Comparison of ENCODE assay signal across 10 cellular contexts in the genomic region with DNA sequence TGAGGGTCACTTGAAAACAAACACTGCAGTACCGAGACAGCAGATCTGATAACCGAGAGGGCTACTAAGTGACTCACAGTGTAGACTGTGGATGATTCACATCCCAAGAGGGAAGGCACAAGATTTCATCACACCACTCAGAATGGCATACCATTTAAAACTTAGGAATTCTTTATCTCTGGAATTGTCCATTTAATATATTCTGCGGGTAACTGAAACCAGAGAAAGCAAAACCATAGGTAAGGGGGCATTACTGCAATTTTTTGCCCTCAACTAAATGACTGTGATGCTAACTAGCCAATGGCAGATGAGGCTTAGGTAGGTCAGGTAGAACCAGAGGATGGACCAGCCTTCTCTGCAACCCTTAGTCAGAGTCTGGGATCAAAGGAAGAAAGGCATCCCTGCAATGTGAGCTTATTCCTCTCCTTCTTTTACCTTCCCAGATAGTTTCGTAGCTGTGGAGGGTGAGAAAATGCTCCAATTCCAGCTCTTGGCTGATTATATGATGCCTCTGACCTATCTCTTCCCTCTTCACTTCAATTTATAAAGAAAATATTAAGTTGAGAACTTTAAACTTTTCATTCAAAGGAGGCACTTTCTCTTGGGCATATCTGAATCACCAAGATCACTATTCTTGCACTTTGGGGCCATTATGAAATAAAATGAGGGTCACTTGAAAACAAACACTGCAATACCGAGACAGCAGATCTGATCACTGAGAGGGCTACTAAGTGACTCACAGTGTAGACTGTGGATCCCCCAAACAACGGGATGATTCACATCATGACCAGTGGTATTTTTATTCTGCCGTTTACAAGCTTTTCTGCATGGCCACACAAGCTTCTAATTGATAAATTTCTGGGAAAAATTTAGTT. TPM values are rescaled to one million over a fixed set of nuclear protein-coding genes. Genes with fewer than 3 reads are reported as not detected.
DNase-seq lines count a peak whose midpoint lies in the region; ATAC-seq and TF ChIP-seq lines count a peak whose summit lies in the region.
"Had no signal": no experiment of that assay in that cellular context is flagged by ENCODE, and none has a peak within 500 bp of the region (broad histone marks: within the 10 kb centered on the region; RNA-seq: fewer than 3 reads in every experiment).

No MANE protein-coding gene starts in this region.

- no peaks in the 10 kb centered on the region for H3K9me3 Mint-ChIP-seq in activated CD8-positive, alpha-beta memory T cell treated with anti-CD3 and anti-CD28 coated beads, Interleukin-2, amount 10 ng/mL, durations not matched to agents 7 days and 5 days (ENCODE audit: low read depth)
- H3K9me3 Mint-ChIP-seq: activated naive CD4-positive, alpha-beta T cell treated with anti-CD3 and anti-CD28 coated beads, Interleukin-2, amount 10 ng/mL, durations not matched to agents 7 days and 5 days had no signal

- DNase-seq in GM03348 (ENCODE audit: low spot score) (peak; percentile 64), RWPE2 (ENCODE audit: low spot score) (no peak), fibroblast of gingiva (ENCODE audit: low read depth) (peak; percentile 71), omental fat pad (ENCODE audit: low spot score) (no peak), NCI-H2227 (lab: John Stamatoyannopoulos, UW; ENCODE audit: unreplicated experiment) (no peak)
- DNase-seq in activated CD8-positive, alpha-beta memory T cell treated with anti-CD3 and anti-CD28 coated beads, Interleukin-2, amount 10 ng/mL, durations not matched to agents 7 days and 5 days, result no peak
- DNase-seq: activated naive CD4-positive, alpha-beta T cell treated with anti-CD3 and anti-CD28 coated beads, Interleukin-2, amount 10 ng/mL, durations not matched to agents 7 days and 5 days; heart right ventricle had no signal

- CTCF ChIA-PET in activated CD8-positive, alpha-beta memory T cell treated with anti-CD3 and anti-CD28 coated beads, Interleukin-2, amount 10 ng/mL, durations not matched to agents 7 days and 5 days (lab: Charles Lee), result interaction anchor here (1.1 to 1.7 kb wide), 2 partner anchors 9 to 12 kb away, joined by 4 read pairs; no protein-coding TSS in a partner anchor

- no peaks in the 10 kb centered on the region for H3K27me3 ChIP-seq in RWPE2 (ENCODE audit: insufficient read depth, poor library complexity, severe bottlenecking)
- H3K27me3 ChIP-seq: heart right ventricle had no signal

- H3K27ac ChIP-seq in RWPE2 (ENCODE audit: poor library complexity, severe bottlenecking), result peak overlapping the region; percentile 80

- H3K4me3 Mint-ChIP-seq in activated CD8-positive, alpha-beta memory T cell treated with anti-CD3 and anti-CD28 coated beads, Interleukin-2, amount 10 ng/mL, durations not matched to agents 7 days and 5 days, result no peak overlapping the region
- H3K4me3 Mint-ChIP-seq: activated naive CD4-positive, alpha-beta T cell treated with anti-CD3 and anti-CD28 coated beads, Interleukin-2, amount 10 ng/mL, durations not matched to agents 7 days and 5 days had no signal

- TF ChIP-seq CTCF in RWPE2 (IDR thresholded peaks at IDR 0.05; ENCODE audit: poor library complexity, severe bottlenecking) (no peak), omental fat pad (IDR thresholded peaks at IDR 0.05) (no peak)

- H3K9me3 ChIP-seq in RWPE2 (ENCODE audit: severe bottlenecking), result no peaks in the 10 kb centered on the region
- H3K9me3 ChIP-seq: heart right ventricle had no signal

- H3K36me3 Mint-ChIP-seq in activated CD8-positive, alpha-beta memory T cell treated with anti-CD3 and anti-CD28 coated beads, Interleukin-2, amount 10 ng/mL, durations not matched to agents 7 days and 5 days, result no peaks in the 10 kb centered on the region
- H3K36me3 Mint-ChIP-seq: activated naive CD4-positive, alpha-beta T cell treated with anti-CD3 and anti-CD28 coated beads, Interleukin-2, amount 10 ng/mL, durations not matched to agents 7 days and 5 days had no signal

- no peaks in the 10 kb centered on the region for H3K4me1 Mint-ChIP-seq in activated CD8-positive, alpha-beta memory T cell treated with anti-CD3 and anti-CD28 coated beads, Interleukin-2, amount 10 ng/mL, durations not matched to agents 7 days and 5 days
- H3K4me1 Mint-ChIP-seq: activated naive CD4-positive, alpha-beta T cell treated with anti-CD3 and anti-CD28 coated beads, Interleukin-2, amount 10 ng/mL, durations not matched to agents 7 days and 5 days had no signal

- H3K27me3 Mint-ChIP-seq in activated CD8-positive, alpha-beta memory T cell treated with anti-CD3 and anti-CD28 coated beads, Interleukin-2, amount 10 ng/mL, durations not matched to agents 7 days and 5 days, result peaks cover 24% of the 10 kb centered on the region

- no peak overlapping the region for H3K27ac Mint-ChIP-seq in activated CD8-positive, alpha-beta memory T cell treated with anti-CD3 and anti-CD28 coated beads, Interleukin-2, amount 10 ng/mL, durations not matched to agents 7 days and 5 days
- H3K27ac Mint-ChIP-seq: activated naive CD4-positive, alpha-beta T cell treated with anti-CD3 and anti-CD28 coated beads, Interleukin-2, amount 10 ng/mL, durations not matched to agents 7 days and 5 days had no signal

- no peaks in the 10 kb centered on the region for H3K36me3 ChIP-seq in RWPE2 (ENCODE audit: low read depth)
- H3K36me3 ChIP-seq: heart right ventricle had no signal

- H3K4me3 ChIP-seq in RWPE2 (ENCODE audit: severe bottlenecking), result no peak overlapping the region
- H3K4me3 ChIP-seq: heart right ventricle had no signal

- H3K4me1 ChIP-seq in RWPE2 (ENCODE audit: insufficient read depth, poor library complexity, severe bottlenecking), result peaks cover 18% of the 10 kb centered on the region

- ATAC-seq in RWPE2 (ENCODE audit: low read depth), result peak; percentile 97
- ATAC-seq in omental fat pad (ENCODE audit: low FRiP score), result peak; percentile 92
- no peak for ATAC-seq in HG02642 (IDR thresholded peaks at IDR 0.05; ENCODE audit: poor library complexity, unreplicated experiment)
- ATAC-seq in activated CD8-positive, alpha-beta memory T cell treated with anti-CD3 and anti-CD28 coated beads, Interleukin-2, amount 10 ng/mL, durations not matched to agents 7 days and 5 days, result no peak
- ATAC-seq in GM19452 (IDR thresholded peaks at IDR 0.05; ENCODE audit: unreplicated experiment), result no peak

RNA-seq across cellular contexts. Expression of gene ART4, which starts 6.8 kb away (rescaled TPM):
- 1 to 10 TPM; 1.9 to 6.2 (median 4.3) TPM for total RNA-seq in omental fat pad
- total RNA-seq in activated CD8-positive, alpha-beta memory T cell treated with anti-CD3 and anti-CD28 coated beads, Interleukin-2, amount 10 ng/mL, durations not matched to agents 7 days and 5 days, result not detected

RNA-seq across cellular contexts. Expression of gene SMCO3, which starts 22.6 kb away (rescaled TPM):
- total RNA-seq in omental fat pad, result not detected
- not detected for total RNA-seq in activated CD8-positive, alpha-beta memory T cell treated with anti-CD3 and anti-CD28 coated beads, Interleukin-2, amount 10 ng/mL, durations not matched to agents 7 days and 5 days

RNA-seq across cellular contexts. Expression of gene C12orf60, which starts 33.1 kb away (rescaled TPM):
- 1 to 10 TPM in 1 of 4 donors, under 1 TPM in 2, not detected in 1; 0.36 to 1.6 (median 0.56) TPM for total RNA-seq in omental fat pad
- total RNA-seq in activated CD8-positive, alpha-beta memory T cell treated with anti-CD3 and anti-CD28 coated beads, Interleukin-2, amount 10 ng/mL, durations not matched to agents 7 days and 5 days, result 1 to 10 TPM; 1.6 to 1.9 TPM

RNA-seq across cellular contexts. Expression of gene WBP11, which starts 33.3 kb away (rescaled TPM):
- 10 to 100 TPM; 17.2 to 29.7 (median 19.3) TPM for total RNA-seq in omental fat pad
- 100 to 1,000 TPM; 102 to 116 TPM for total RNA-seq in activated CD8-positive, alpha-beta memory T cell treated with anti-CD3 and anti-CD28 coated beads, Interleukin-2, amount 10 ng/mL, durations not matched to agents 7 days and 5 days

RNA-seq across cellular contexts. Expression of gene MGP, which starts 49.1 kb away (rescaled TPM):
- total RNA-seq in omental fat pad, result 100 to 1,000 TPM; 317 to 851 (median 829) TPM
- total RNA-seq in activated CD8-positive, alpha-beta memory T cell treated with anti-CD3 and anti-CD28 coated beads, Interleukin-2, amount 10 ng/mL, durations not matched to agents 7 days and 5 days, result not detected

Comparison
In these comparisons a context has a peak if more than half of its experiments do, and no peak if none do; other contexts are left out.
1. DNase-seq: peak in GM03348 (single experiment) and fibroblast of gingiva (single experiment); none in RWPE2 (single experiment), omental fat pad (single experiment), activated CD8-positive, alpha-beta memory T cell treated with anti-CD3 and anti-CD28 coated beads, Interleukin-2, amount 10 ng/mL, durations not matched to agents 7 days and 5 days (single experiment) and NCI-H2227 (single experiment).
2. ATAC-seq: peak in RWPE2 (single experiment) and omental fat pad (single experiment); none in HG02642 (single experiment), activated CD8-positive, alpha-beta memory T cell treated with anti-CD3 and anti-CD28 coated beads, Interleukin-2, amount 10 ng/mL, durations not matched to agents 7 days and 5 days (single experiment) and GM19452 (single experiment).